ENCODE assay signal across 1 cellular context in genomic region chr20:5090191-5090590, GRCh38.
TF ChIP-seq lines count a peak whose summit lies in the region.

No MANE protein-coding gene starts in this region.

TF ChIP-seq in endothelial cell of umbilical vein, 7 proteins besides CTCF, POLR2A, EP300 and RAD21 (continued from another document):
- TF ChIP-seq MYC (IDR thresholded peaks at IDR 0.05; ENCODE audit: low read depth, low read length) (no peak), JUN (IDR thresholded peaks at IDR 0.05; ENCODE audit: borderline replicate concordance, insufficient read depth, insufficient read length, low read depth) (peak; percentile 17), GATA2 (IDR thresholded peaks at IDR 0.05; ENCODE audit: insufficient read depth, insufficient read length, low read depth, low read length) (no peak), EZH2 (IDR thresholded peaks at IDR 0.05; ENCODE audit: borderline replicate concordance, low read depth, low read length, severe bottlenecking) (no peak)
TF ChIP-seq in endothelial cell of umbilical vein: peak in this region for 2.
